34 cellular contexts compared by ENCODE assay signal in the genomic region with DNA sequence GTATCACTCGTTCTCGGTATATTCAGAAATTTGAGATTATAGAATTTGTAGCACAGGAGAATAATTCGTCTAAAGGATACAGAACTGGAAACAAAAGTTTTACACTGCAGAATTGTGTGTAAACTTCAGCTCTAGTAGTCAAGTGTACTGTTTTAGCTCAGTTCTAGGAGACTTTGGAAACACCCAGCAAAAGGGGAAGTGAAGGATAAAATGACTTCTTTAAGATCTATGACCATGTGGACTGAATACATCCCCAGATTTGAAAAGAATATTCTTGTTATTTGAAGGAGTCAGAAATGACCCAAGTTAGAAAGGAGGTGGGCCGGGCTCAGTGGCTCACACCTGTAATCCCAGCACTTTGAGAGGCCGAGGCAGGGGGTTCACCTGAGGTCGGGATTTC.
"Had no signal": no experiment of that assay in that cellular context is flagged by ENCODE, and none has a peak within 500 bp of the region (broad histone marks: within the 10 kb centered on the region; RNA-seq: fewer than 3 reads in every experiment).

No MANE protein-coding gene starts in this region.

- H3K9me3 Mint-ChIP-seq: activated T-helper 17 cell treated with anti-CD3 and anti-CD28 coated beads, Interleukin-2, amount 50 U/mL, for 72 hours; T-helper 2 cell treated with Interferon-gamma antibody and Interleukin-4, amounts not matched to agents 5 μg/mL and 100 μg/mL, for 36 hours had no signal

- H3K36me3 ChIP-seq: brain microvascular endothelial cell, esophagus squamous epithelium, gastroesophageal sphincter, heart right ventricle, WERI-Rb-1 had no signal

- H3K4me3 Mint-ChIP-seq: activated B cell treated with CpG ODN at 0.5 μM for 24 hours; activated CD8-positive, alpha-beta T cell treated with anti-CD3 and anti-CD28 coated beads for 36 hours; activated naive CD8-positive, alpha-beta T cell; activated T-cell treated with anti-CD3 and anti-CD28 coated beads, Interleukin-2, amount 50 U/mL, for 4 hours; activated T-helper 17 cell treated with anti-CD3 and anti-CD28 coated beads, Interleukin-2, amount 50 U/mL, for 72 hours; central memory CD8-positive, alpha-beta T cell; dendritic cell treated with granulocyte-macrophage colony-stimulating factor and Interleukin-4, amounts not matched to agents 40 ng/mL and 50 ng/mL, for 4 days; T-helper 17 cell; T-helper 2 cell treated with Interferon-gamma antibody and Interleukin-4, amounts not matched to agents 5 μg/mL and 100 μg/mL, for 36 hours had no signal

- H3K27ac ChIP-seq: brain microvascular endothelial cell, coronary artery, dorsolateral prefrontal cortex, esophagus squamous epithelium, gastroesophageal sphincter, heart right ventricle, WERI-Rb-1 had no signal

- FAIRE-seq: astrocyte, bronchial epithelial cell, TTC549 had no signal

- H3K4me1 Mint-ChIP-seq: activated B cell treated with CpG ODN at 0.5 μM for 24 hours; activated T-helper 17 cell treated with anti-CD3 and anti-CD28 coated beads, Interleukin-2, amount 50 U/mL, for 72 hours; central memory CD8-positive, alpha-beta T cell; T-helper 17 cell had no signal

- H3K4me3 ChIP-seq: coronary artery, dorsolateral prefrontal cortex, esophagus squamous epithelium, gastroesophageal sphincter, heart right ventricle had no signal

- H3K27me3 ChIP-seq: brain microvascular endothelial cell, dorsolateral prefrontal cortex, esophagus squamous epithelium, gastroesophageal sphincter had no signal

- ATAC-seq: activated CD4-positive, CD25-positive, alpha-beta regulatory T cell treated with anti-CD3 and anti-CD28 coated beads, Interleukin-2, amount 50 U/mL, for 24 hours; activated CD8-positive, alpha-beta T cell treated with anti-CD3 and anti-CD28 coated beads for 36 hours; activated T-cell treated with anti-CD3 and anti-CD28 coated beads, Interleukin-2, amount 50 U/mL, for 4 hours; activated T-helper 17 cell treated with anti-CD3 and anti-CD28 coated beads, Interleukin-2, amount 50 U/mL, for 72 hours; gastroesophageal sphincter; heart right ventricle; T-helper 17 cell had no signal

- H3K27ac Mint-ChIP-seq: activated B cell treated with CpG ODN at 0.5 μM for 24 hours; activated CD8-positive, alpha-beta T cell treated with anti-CD3 and anti-CD28 coated beads for 36 hours; activated naive CD8-positive, alpha-beta T cell; activated T-helper 17 cell treated with anti-CD3 and anti-CD28 coated beads, Interleukin-2, amount 50 U/mL, for 72 hours; dendritic cell treated with granulocyte-macrophage colony-stimulating factor and Interleukin-4, amounts not matched to agents 40 ng/mL and 50 ng/mL, for 4 days; T-helper 17 cell; T-helper 2 cell treated with Interferon-gamma antibody and Interleukin-4, amounts not matched to agents 5 μg/mL and 100 μg/mL, for 36 hours had no signal

- H3K36me3 Mint-ChIP-seq: activated naive CD8-positive, alpha-beta T cell had no signal

- DNase-seq: activated B cell treated with CpG ODN at 0.5 μM for 24 hours; activated CD4-positive, alpha-beta T cell treated with anti-CD3 and anti-CD28 coated beads for 48 hours; activated CD4-positive, alpha-beta T cell treated with anti-CD3 and anti-CD28 coated beads, Interleukin-2, amount 50 U/mL, for 1 hour; activated CD4-positive, alpha-beta T cell treated with anti-CD3 and anti-CD28 coated beads, Interleukin-2, amount 50 U/mL, for 48 hours; activated CD8-positive, alpha-beta memory T cell treated with anti-CD3 and anti-CD28 coated beads for 24 hours; activated CD8-positive, alpha-beta T cell treated with anti-CD3 and anti-CD28 coated beads for 36 hours; activated effector memory CD4-positive, alpha-beta T cell treated with Interleukin-2 at 50 U/mL for 16 hours; activated gamma-delta T cell treated with Interleukin-2 at 50 U/mL for 16 hours; activated naive CD4-positive, alpha-beta T cell treated with anti-CD3 and anti-CD28 coated beads, Interleukin-2, amount 50 U/mL, for 16 hours; activated naive CD4-positive, alpha-beta T cell treated with Interleukin-2 at 50 U/mL for 16 hours; activated T-cell treated with anti-CD3 and anti-CD28 coated beads, Interleukin-2, amount 50 U/mL, for 4 hours; amniotic stem cell; anterior cingulate cortex; brain microvascular endothelial cell; dorsolateral prefrontal cortex; effector memory CD4-positive, alpha-beta T cell; erythroblast; esophagus squamous epithelium; foreskin melanocyte; heart right ventricle; T-helper 1 cell; T-helper 17 cell; WERI-Rb-1 had no signal
